ENCODE assay signal across 8 cellular contexts in the genomic region with DNA sequence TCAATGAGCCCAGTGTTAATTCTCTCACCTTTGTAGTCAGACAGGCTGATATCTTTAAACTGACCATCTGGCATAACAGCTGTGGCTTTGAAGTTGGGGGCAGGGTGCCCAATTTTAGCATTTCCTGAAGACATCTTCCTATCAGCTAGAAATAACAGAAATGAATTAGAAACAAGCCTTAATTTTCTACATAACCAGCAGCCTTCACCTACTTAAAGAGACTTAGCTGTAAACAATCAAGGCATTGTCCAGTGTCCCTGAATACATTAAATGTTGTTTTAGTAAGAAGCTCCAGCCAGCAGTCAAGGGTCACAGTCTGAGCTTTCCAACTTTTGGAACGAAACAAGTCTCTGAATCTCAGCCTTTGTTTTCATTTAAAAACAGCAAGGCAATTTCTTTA. TPM values are rescaled to one million over a fixed set of nuclear protein-coding genes. Genes with fewer than 3 reads are reported as not detected.
DNase-seq lines count a peak whose midpoint lies in the region; ATAC-seq, FAIRE-seq and TF ChIP-seq lines count a peak whose summit lies in the region.

No MANE protein-coding gene starts in this region.

- DNase-seq in left ventricle myocardium inferior (no peak), cardiac septum (ENCODE audit: low spot score) (no peak), keratinocyte (ENCODE audit: low read depth, low spot score) (no peak), retina (no peak), omental fat pad (ENCODE audit: low spot score) (no peak)
- DNase-seq in activated naive CD4-positive, alpha-beta T cell treated with anti-CD3 and anti-CD28 coated beads, Interleukin-2, amount 50 U/mL, for 72 hours (ENCODE audit: low spot score in 2 of 2): no peak

- peaks cover 53% of the 10 kb centered on the region for H3K79me2 ChIP-seq in keratinocyte (ENCODE audit: control insufficient read depth, insufficient read depth, low read length)

- no peak overlapping the region for H2AFZ ChIP-seq in keratinocyte (ENCODE audit: control insufficient read depth, low read length)

- ATAC-seq in activated naive CD4-positive, alpha-beta T cell treated with anti-CD3 and anti-CD28 coated beads, Interleukin-2, amount 50 U/mL, for 72 hours: no peak
- ATAC-seq in omental fat pad (ENCODE audit: low FRiP score) (no peak), HG03354 (IDR thresholded peaks at IDR 0.05; ENCODE audit: poor library complexity, severe bottlenecking, unreplicated experiment) (no peak), GM21528 (IDR thresholded peaks at IDR 0.05; ENCODE audit: low FRiP score, unreplicated experiment) (no peak)

- no peak for FAIRE-seq in keratinocyte (lab: Jason Lieb, UNC)

- H3K27ac Mint-ChIP-seq in activated naive CD4-positive, alpha-beta T cell treated with anti-CD3 and anti-CD28 coated beads, Interleukin-2, amount 50 U/mL, for 72 hours: peak overlapping the region; percentile 23 to 73

- H3K36me3 ChIP-seq in left ventricle myocardium inferior (peaks cover 49% of the 10 kb centered on the region), keratinocyte (ENCODE audit: control insufficient read depth in 2 of 2, extremely low read depth in 1 of 2, insufficient read depth in 2 of 2, low read length in 2 of 2) (peaks cover 19 to 33% of the 10 kb centered on the region in 2 experiments)

- H3K9me3 ChIP-seq in left ventricle myocardium inferior (replicated peaks) (no peaks in the 10 kb centered on the region), keratinocyte (ENCODE audit: control insufficient read depth, low read depth, low read length) (no peaks in the 10 kb centered on the region)

- H3K27me3 ChIP-seq in left ventricle myocardium inferior (ENCODE audit: low read depth) (no peaks in the 10 kb centered on the region), keratinocyte (ENCODE audit: control insufficient read depth, extremely low read depth, insufficient read depth, low read length) (no peaks in the 10 kb centered on the region)

- H3K4me3 ChIP-seq in left ventricle myocardium inferior (peak overlapping the region; percentile 1), keratinocyte (ENCODE audit: control insufficient read depth in 2 of 3, extremely low read depth in 1 of 3, insufficient read depth in 2 of 3, low read depth in 1 of 3, low read length in 3 of 3) (peak overlapping the region in 2 of 3 experiments; percentile 33 to 34)

- peak overlapping the region; percentile 88 for H3K4me2 ChIP-seq in keratinocyte (ENCODE audit: control insufficient read depth, extremely low read depth, insufficient read depth, low read depth, low read length)

- intact Hi-C loops in left ventricle myocardium inferior (cut with micrococcal nuclease) (no loop called here), cardiac septum (cut with DNase I) (no loop called here)

- peaks cover 21% of the 10 kb centered on the region for H4K20me1 ChIP-seq in keratinocyte (ENCODE audit: control insufficient read depth, extremely low read depth, insufficient read depth, low read length)

- dilution Hi-C loops in keratinocyte (cut with MboI; ENCODE audit: extremely low pct_ligation_motif_present, low sequenced_read_pairs): no loop called here

- H3K4me1 ChIP-seq in left ventricle myocardium inferior (peaks cover 62% of the 10 kb centered on the region), keratinocyte (ENCODE audit: control insufficient read depth, extremely low read depth, insufficient read depth, low read length) (peaks cover 28% of the 10 kb centered on the region)

- H3K9me3 Mint-ChIP-seq in activated naive CD4-positive, alpha-beta T cell treated with anti-CD3 and anti-CD28 coated beads, Interleukin-2, amount 50 U/mL, for 72 hours: no peaks in the 10 kb centered on the region

- H3K9me1 ChIP-seq in keratinocyte (ENCODE audit: control insufficient read depth, extremely low read depth, insufficient read depth, low read length): no peaks in the 10 kb centered on the region

- TF ChIP-seq CTCF in left ventricle myocardium inferior (IDR thresholded peaks at IDR 0.05; ENCODE audit: borderline replicate concordance): no peak
- TF ChIP-seq CTCF in keratinocyte (optimal IDR thresholded peaks at IDR 0.05 in 1 of 3, IDR thresholded peaks at IDR 0.05 in 1 of 3, conservative IDR thresholded peaks at IDR 0.05 in 1 of 3; ENCODE audit: extremely low read depth in 1 of 3, insufficient read depth in 2 of 3, low read length in 3 of 3): no peak
- no peak for TF ChIP-seq CTCF in omental fat pad (IDR thresholded peaks at IDR 0.05)

- no peak overlapping the region for H3K27ac ChIP-seq in left ventricle myocardium inferior (replicated peaks)
- no peak overlapping the region for H3K27ac ChIP-seq in keratinocyte (ENCODE audit: control insufficient read depth, insufficient read depth, low read length)

- H3K36me3 Mint-ChIP-seq in activated naive CD4-positive, alpha-beta T cell treated with anti-CD3 and anti-CD28 coated beads, Interleukin-2, amount 50 U/mL, for 72 hours: peaks cover 16 to 26% of the 10 kb centered on the region in 2 donors

- peak overlapping the region; percentile 9 for H3K9ac ChIP-seq in keratinocyte (ENCODE audit: control insufficient read depth, extremely low read depth, insufficient read depth, low read length)

RNA-seq across cellular contexts. Expression of a gene that starts 2.8 kb away (rescaled TPM):
- total RNA-seq in left ventricle myocardium inferior (255 TPM), cardiac septum (267 TPM), omental fat pad (100 to 1,000 TPM; 194 to 363 (median 269) TPM)
- total RNA-seq in activated naive CD4-positive, alpha-beta T cell treated with anti-CD3 and anti-CD28 coated beads, Interleukin-2, amount 50 U/mL, for 72 hours: 100 to 1,000 TPM; 577 to 596 TPM
- 938 to 1,251 TPM (median 971 TPM) in 3 replicates for polyA plus RNA-seq in keratinocyte
- polyA plus RNA-seq in keratinocyte (2011; ENCODE audit: low read depth): 153 TPM
- 809 and 1,377 TPM in 2 replicates for polyA plus RNA-seq in keratinocyte (2011; cell fraction: cytosol; rRNA removed)
- 627 and 714 TPM in 2 replicates for polyA plus RNA-seq in keratinocyte (2011; cell fraction: nucleus; rRNA removed)
- 700 and 1,019 TPM in 2 replicates for polyA plus RNA-seq in keratinocyte (2012; ENCODE audit: low replicate concordance)
- 118 to 575 TPM (median 465 TPM) in 3 replicates for polyA minus RNA-seq in keratinocyte
- polyA minus RNA-seq in keratinocyte (2011; cell fraction: cytosol; rRNA and poly(A)+ RNA removed): 327 TPM
- polyA minus RNA-seq in keratinocyte (2011; cell fraction: nucleus; rRNA and poly(A)+ RNA removed): 168 and 248 TPM in 2 replicates

RNA-seq across cellular contexts. Expression of a gene that starts 18.8 kb away (rescaled TPM):
- 24.4 TPM for total RNA-seq in left ventricle myocardium inferior
- 8.7 TPM for total RNA-seq in cardiac septum
- total RNA-seq in activated naive CD4-positive, alpha-beta T cell treated with anti-CD3 and anti-CD28 coated beads, Interleukin-2, amount 50 U/mL, for 72 hours: 1 to 10 TPM; 2.0 to 6.4 TPM
- 4.7 to 7.6 TPM (median 5.7 TPM) in 3 replicates for polyA plus RNA-seq in keratinocyte
- polyA plus RNA-seq in keratinocyte (2011; ENCODE audit: low read depth): 2.1 TPM
- polyA plus RNA-seq in keratinocyte (2011; cell fraction: cytosol; rRNA removed): 5.5 and 5.9 TPM in 2 replicates
- polyA plus RNA-seq in keratinocyte (2011; cell fraction: nucleus; rRNA removed): 3.3 and 4.3 TPM in 2 replicates
- 2.8 and 7.4 TPM in 2 replicates for polyA plus RNA-seq in keratinocyte (2012; ENCODE audit: low replicate concordance)
- 14.3 to 28.3 TPM (median 15.1 TPM) in 3 replicates for polyA minus RNA-seq in keratinocyte
- 8.8 TPM for polyA minus RNA-seq in keratinocyte (2011; cell fraction: cytosol; rRNA and poly(A)+ RNA removed)
- 4.6 and 5.9 TPM in 2 replicates for polyA minus RNA-seq in keratinocyte (2011; cell fraction: nucleus; rRNA and poly(A)+ RNA removed)
- 1 to 10 TPM; 1.8 to 4.4 (median 3.2) TPM for total RNA-seq in omental fat pad

RNA-seq across cellular contexts. Expression of a gene that starts 19.0 kb away (rescaled TPM):
- total RNA-seq in left ventricle myocardium inferior (0.22 TPM), cardiac septum (0.38 TPM), omental fat pad (1 to 10 TPM in 1 of 4 donors, under 1 TPM in 3; 0.44 to 1.3 (median 0.67) TPM)
- 1 to 10 TPM; 2.6 to 4.9 TPM for total RNA-seq in activated naive CD4-positive, alpha-beta T cell treated with anti-CD3 and anti-CD28 coated beads, Interleukin-2, amount 50 U/mL, for 72 hours
- 1.7 to 2.2 TPM (median 1.9 TPM) in 3 replicates for polyA plus RNA-seq in keratinocyte
- polyA plus RNA-seq in keratinocyte (2011; ENCODE audit: low read depth): 0.54 TPM
- polyA plus RNA-seq in keratinocyte (2011; cell fraction: cytosol; rRNA removed): 1.4 and 1.5 TPM in 2 replicates
- polyA plus RNA-seq in keratinocyte (2011; cell fraction: nucleus; rRNA removed): 3.1 and 4.6 TPM in 2 replicates
- polyA plus RNA-seq in keratinocyte (2012; ENCODE audit: low replicate concordance): 1.3 and 2.2 TPM in 2 replicates
- 0.73 to 4.3 TPM (median 1.2 TPM) in 3 replicates for polyA minus RNA-seq in keratinocyte
- polyA minus RNA-seq in keratinocyte (2011; cell fraction: cytosol; rRNA and poly(A)+ RNA removed): not detected
- polyA minus RNA-seq in keratinocyte (2011; cell fraction: nucleus; rRNA and poly(A)+ RNA removed): 0.42 and 1.7 TPM in 2 replicates

RNA-seq across cellular contexts. Expression of a gene that starts 27.9 kb away (rescaled TPM):
- total RNA-seq in left ventricle myocardium inferior (1.4 TPM), cardiac septum (1.0 TPM), omental fat pad (1 to 10 TPM; 1.4 to 4.3 (median 3.7) TPM)
- 10 to 100 TPM in 1 of 2 donors, 1 to 10 TPM in 1; 4.5 to 12.9 TPM for total RNA-seq in activated naive CD4-positive, alpha-beta T cell treated with anti-CD3 and anti-CD28 coated beads, Interleukin-2, amount 50 U/mL, for 72 hours
- 2.0 to 3.5 TPM (median 2.2 TPM) in 3 replicates for polyA plus RNA-seq in keratinocyte
- 1.4 TPM for polyA plus RNA-seq in keratinocyte (2011; ENCODE audit: low read depth)
- 1.8 and 2.1 TPM in 2 replicates for polyA plus RNA-seq in keratinocyte (2011; cell fraction: cytosol; rRNA removed)
- polyA plus RNA-seq in keratinocyte (2011; cell fraction: nucleus; rRNA removed): 2.5 and 3.2 TPM in 2 replicates
- 1.1 and 3.6 TPM in 2 replicates for polyA plus RNA-seq in keratinocyte (2012; ENCODE audit: low replicate concordance)
- 1.7 to 2.8 TPM (median 1.9 TPM) in 3 replicates for polyA minus RNA-seq in keratinocyte
- 0.96 TPM for polyA minus RNA-seq in keratinocyte (2011; cell fraction: cytosol; rRNA and poly(A)+ RNA removed)
- polyA minus RNA-seq in keratinocyte (2011; cell fraction: nucleus; rRNA and poly(A)+ RNA removed): 0.63 and 1.5 TPM in 2 replicates

RNA-seq across cellular contexts. Expression of a gene that starts 31.7 kb away (rescaled TPM):
- total RNA-seq in left ventricle myocardium inferior (45.4 TPM), cardiac septum (47.3 TPM), omental fat pad (100 to 1,000 TPM in 1 of 4 donors, 10 to 100 TPM in 3; 76.6 to 114 (median 86.2) TPM)
- total RNA-seq in activated naive CD4-positive, alpha-beta T cell treated with anti-CD3 and anti-CD28 coated beads, Interleukin-2, amount 50 U/mL, for 72 hours: 100 to 1,000 TPM; 153 to 177 TPM
- polyA plus RNA-seq in keratinocyte: 104 to 109 TPM (median 107 TPM) in 3 replicates
- polyA plus RNA-seq in keratinocyte (2011; ENCODE audit: low read depth): 33.4 TPM
- 84.2 and 96.9 TPM in 2 replicates for polyA plus RNA-seq in keratinocyte (2011; cell fraction: cytosol; rRNA removed)
- 91.2 and 103 TPM in 2 replicates for polyA plus RNA-seq in keratinocyte (2011; cell fraction: nucleus; rRNA removed)
- polyA plus RNA-seq in keratinocyte (2012; ENCODE audit: low replicate concordance): 48.4 and 102 TPM in 2 replicates
- 96.7 to 108 TPM (median 98.9 TPM) in 3 replicates for polyA minus RNA-seq in keratinocyte
- 58.5 TPM for polyA minus RNA-seq in keratinocyte (2011; cell fraction: cytosol; rRNA and poly(A)+ RNA removed)
- polyA minus RNA-seq in keratinocyte (2011; cell fraction: nucleus; rRNA and poly(A)+ RNA removed): 29.2 and 30.4 TPM in 2 replicates
